8 cellular contexts compared by ENCODE assay signal in the genomic region with DNA sequence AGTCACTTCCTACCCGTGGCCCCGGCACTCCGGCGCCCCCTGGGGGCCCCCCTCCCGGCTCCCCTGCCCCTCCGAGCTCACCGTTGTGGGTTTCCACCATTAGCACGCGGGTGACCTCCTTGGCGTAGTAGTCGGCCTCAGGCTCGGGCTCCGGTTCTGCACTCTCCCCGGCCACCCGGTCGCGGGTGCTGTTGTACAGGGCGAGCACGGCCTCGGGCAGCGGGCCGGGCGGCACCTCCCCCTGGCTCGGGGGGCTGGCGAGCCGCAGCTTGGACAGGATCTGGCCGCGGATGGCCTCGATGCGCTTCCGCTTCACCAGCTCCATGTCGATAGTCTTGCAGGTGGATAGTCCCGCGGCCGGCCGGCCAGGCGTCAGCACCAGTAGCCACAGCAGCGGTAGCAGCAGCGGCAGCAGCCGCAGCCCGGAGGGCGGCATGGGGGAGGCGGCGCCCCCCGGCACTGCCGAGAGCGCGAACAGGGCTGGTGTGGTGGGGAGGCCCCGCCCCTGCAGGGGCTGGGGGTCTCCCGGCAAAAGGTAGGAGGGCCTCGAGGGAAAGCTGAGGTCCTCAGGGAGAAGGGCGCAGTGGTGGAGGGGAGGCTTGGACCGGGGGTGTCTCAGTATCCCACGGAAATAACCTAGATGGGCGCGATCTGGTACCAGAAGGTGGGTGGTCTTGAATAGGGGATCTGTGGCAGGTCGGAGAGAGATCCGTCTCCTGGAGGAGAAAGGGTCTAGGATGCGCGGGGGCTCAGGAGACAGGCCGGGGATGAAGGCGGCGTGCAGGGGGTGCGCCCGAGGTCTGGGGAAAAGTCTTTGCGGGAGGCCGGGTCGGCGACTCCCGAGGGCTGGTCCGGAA. TPM values are rescaled to one million over a fixed set of nuclear protein-coding genes. Genes with fewer than 3 reads are reported as not detected.
A peak's percentile ranks its signal among the peaks of the same experiment; 100 is the strongest.
DNase-seq lines count a peak whose midpoint lies in the region; ATAC-seq and TF ChIP-seq lines count a peak whose summit lies in the region.

No MANE protein-coding gene starts in this region.

- H3K4me1 Mint-ChIP-seq in activated naive CD4-positive, alpha-beta T cell treated with anti-CD3 and anti-CD28 coated beads for 36 hours (ENCODE audit: low read depth), result peaks cover 56% of the 10 kb centered on the region

- peak overlapping the region; percentile 97 for H3K27ac Mint-ChIP-seq in activated naive CD4-positive, alpha-beta T cell treated with anti-CD3 and anti-CD28 coated beads for 36 hours

- H3K4me1 ChIP-seq in SJSA1 (replicated peaks) (peaks cover 15% of the 10 kb centered on the region), heart right ventricle (peaks cover 0 to 69% (median 43%) of the 10 kb centered on the region in 9 donors), rectal smooth muscle tissue (ENCODE audit: control insufficient read depth, insufficient read depth, low read length) (peaks cover 5% of the 10 kb centered on the region), vagina (peaks cover 35% of the 10 kb centered on the region)

- H3K4me3 ChIP-seq in BJ (ENCODE audit: low read depth, low read length) (peak overlapping the region; percentile 96), SJSA1 (peak overlapping the region; percentile 66), heart right ventricle (peak overlapping the region; percentile 63 to 98 (median 79)), rectal smooth muscle tissue (ENCODE audit: low read length) (peak overlapping the region; percentile 97), vagina (peak overlapping the region; percentile 61 to 80)

- peak overlapping the region; percentile 91 for H3K4me3 Mint-ChIP-seq in activated naive CD4-positive, alpha-beta T cell treated with anti-CD3 and anti-CD28 coated beads for 36 hours

- TF ChIP-seq POLR2A in vagina (IDR thresholded peaks at IDR 0.05), result no peak

- CTCF ChIA-PET in BJ (lab: Yijun Ruan, JAX), result interaction anchor here (0.5 to 6.4 kb wide), 20 partner anchors 11 to 149 kb away, joined by 3 to 69 read pairs (median 4); partner anchors contain the start of genes AXL, B3GNT8, B9D2 and CCDC97
- CTCF ChIA-PET in activated naive CD4-positive, alpha-beta T cell treated with anti-CD3 and anti-CD28 coated beads for 36 hours (lab: Charles Lee), result interaction anchor here (0.9 to 3.4 kb wide), 5 partner anchors 12 to 89 kb away, joined by 3 to 14 read pairs (median 3); partner anchors contain the start of genes B9D2 and DMAC2

- peaks cover 2% of the 10 kb centered on the region for H3K36me3 ChIP-seq in BJ (ENCODE audit: control insufficient read depth, insufficient read depth, low read length)
- peaks cover 36% of the 10 kb centered on the region for H3K36me3 ChIP-seq in SJSA1
- peaks cover 0 to 12% (median 0%) of the 10 kb centered on the region in 9 donors for H3K36me3 ChIP-seq in heart right ventricle
- peaks cover 5% of the 10 kb centered on the region for H3K36me3 ChIP-seq in rectal smooth muscle tissue (ENCODE audit: control insufficient read depth, insufficient read depth, low read length)
- peaks cover 0 to 4% of the 10 kb centered on the region in 2 donors for H3K36me3 ChIP-seq in vagina

- DNase-seq in BJ (ENCODE audit: low read depth), result no peak
- DNase-seq in HCEC 1CT, result peak; percentile 58
- DNase-seq in SJSA1 (ENCODE audit: low read depth in 1 of 2, low spot score in 2 of 2), result peak; percentile 67 to 72
- DNase-seq in activated naive CD4-positive, alpha-beta T cell treated with anti-CD3 and anti-CD28 coated beads for 36 hours, result peak; percentile 81
- DNase-seq in heart right ventricle, result peak; percentile 63 to 74
- DNase-seq in vagina (ENCODE audit: extremely low spot score in 2 of 2), result no peak
- no peak for DNase-seq in Kasumi-1 (lab: John Stamatoyannopoulos, UW)

- TF ChIP-seq CTCF in BJ (IDR thresholded peaks at IDR 0.05; ENCODE audit: insufficient read depth, low read depth, low read length), result peak; percentile 81
- TF ChIP-seq CTCF in heart right ventricle (IDR thresholded peaks at IDR 0.05), result peak in 8 of 9 donors; percentile 33 to 76 (median 58)
- peak in 2 of 3 experiments; percentile 31 to 44 for TF ChIP-seq CTCF in vagina (IDR thresholded peaks at IDR 0.05)

- H3K27me3 Mint-ChIP-seq in activated naive CD4-positive, alpha-beta T cell treated with anti-CD3 and anti-CD28 coated beads for 36 hours (ENCODE audit: low read depth), result no peaks in the 10 kb centered on the region

- ATAC-seq in heart right ventricle, result peak; percentile 9 to 46 (median 36)

- intact Hi-C loops in activated naive CD4-positive, alpha-beta T cell treated with anti-CD3 and anti-CD28 coated beads for 36 hours (cut with micrococcal nuclease), result loop anchor here (1.0 to 10.0 kb wide), 9 partner anchors 10 to 738 kb away; partner anchors contain the start of genes ARHGEF1, BCKDHA, COQ8B and DMAC2
- intact Hi-C loops in heart right ventricle (cut with DNase I), result loop anchor here in 9 of 10 donors (1.0 to 10.0 kb wide), 8 partner anchors 26 to 146 kb away; partner anchors contain the start of genes CCDC97 (in 6 of the 9), DMAC2 (in 1 of the 9), ERICH4 (in 1 of the 9) and HNRNPUL1 (in 1 of the 9)
- intact Hi-C loops in vagina (cut with DNase I), result loop anchor here (5.0 kb wide), 1 partner anchor 36 kb away; no protein-coding TSS in a partner anchor

- POLR2A ChIA-PET in BJ (lab: Charles Lee), result interaction anchor here (0.6 to 0.9 kb wide), 4 partner anchors 11 to 74 kb away, joined by 5 to 17 read pairs (median 10); partner anchors contain the start of genes B3GNT8 and B9D2

- H3K36me3 Mint-ChIP-seq in activated naive CD4-positive, alpha-beta T cell treated with anti-CD3 and anti-CD28 coated beads for 36 hours (ENCODE audit: low read depth), result peaks cover 32% of the 10 kb centered on the region

- H3K9me3 ChIP-seq in SJSA1 (replicated peaks), result no peaks in the 10 kb centered on the region
- H3K9me3 ChIP-seq in heart right ventricle, result no peaks in the 10 kb centered on the region
- H3K9me3 ChIP-seq in vagina, result no peaks in the 10 kb centered on the region

- peak overlapping the region; percentile 66 for H3K27ac ChIP-seq in SJSA1
- peak overlapping the region; percentile 81 to 98 (median 92) for H3K27ac ChIP-seq in heart right ventricle
- peak overlapping the region; percentile 76 for H3K27ac ChIP-seq in rectal smooth muscle tissue (ENCODE audit: low read depth, low read length)
- peak overlapping the region; percentile 95 for H3K27ac ChIP-seq in vagina

- peak overlapping the region; percentile 40 for H3K9ac ChIP-seq in rectal smooth muscle tissue (ENCODE audit: low read length)

- H3K27me3 ChIP-seq in BJ (ENCODE audit: control insufficient read depth, insufficient read depth, low read length) (no peaks in the 10 kb centered on the region), SJSA1 (replicated peaks) (no peaks in the 10 kb centered on the region), heart right ventricle (peaks cover 0 to 5% (median 0%) of the 10 kb centered on the region in 7 donors), rectal smooth muscle tissue (ENCODE audit: control insufficient read depth, insufficient read depth, low read length) (peaks cover 4% of the 10 kb centered on the region), vagina (no peaks in the 10 kb centered on the region)

- H3K9me3 Mint-ChIP-seq in activated naive CD4-positive, alpha-beta T cell treated with anti-CD3 and anti-CD28 coated beads for 36 hours, result peaks cover 2% of the 10 kb centered on the region

- WGBS in heart right ventricle, 2 donors, result 0 to 1% methylated on average over 70 to 71 of the region's 71 CpGs

RNA-seq across cellular contexts. Expression of gene TGFB1, which starts 0.9 kb away (rescaled TPM):
- polyA plus RNA-seq in BJ (2011; rRNA removed), result 7.3 and 11.2 TPM in 2 replicates
- polyA minus RNA-seq in BJ (2011; rRNA and poly(A)+ RNA removed), result 24.6 and 35.6 TPM in 2 replicates
- 16.4 and 17.4 TPM in 2 replicates for total RNA-seq in SJSA1 (2014; rRNA removed; shearing (Covaris generic))
- total RNA-seq in activated naive CD4-positive, alpha-beta T cell treated with anti-CD3 and anti-CD28 coated beads for 36 hours, result 10 to 100 TPM; 94.4 to 95.6 TPM
- total RNA-seq in heart right ventricle, result 10 to 100 TPM in 8 of 10 donors, 1 to 10 TPM in 2; 9.7 to 44.9 (median 13.2) TPM
- polyA plus RNA-seq in heart right ventricle, result 10 to 100 TPM; 14.0 to 19.9 TPM
- total RNA-seq in vagina, result 53.3 TPM

RNA-seq across cellular contexts. Expression of gene B9D2, which starts 11.1 kb away (rescaled TPM):
- polyA plus RNA-seq in BJ (2011; rRNA removed) (6.6 and 10.9 TPM in 2 replicates), heart right ventricle (10 to 100 TPM in 1 of 2 donors, 1 to 10 TPM in 1; 2.5 to 12.6 TPM)
- polyA minus RNA-seq in BJ (2011; rRNA and poly(A)+ RNA removed), result 2.1 and 2.5 TPM in 2 replicates
- 3.3 and 10.7 TPM in 2 replicates for total RNA-seq in SJSA1 (2014; rRNA removed; shearing (Covaris generic))
- total RNA-seq in activated naive CD4-positive, alpha-beta T cell treated with anti-CD3 and anti-CD28 coated beads for 36 hours, result 1 to 10 TPM; 3.5 to 4.1 TPM
- total RNA-seq in heart right ventricle (1 to 10 TPM in 9 of 10 donors, under 1 TPM in 1; 1.00 to 5.8 (median 2.3) TPM), vagina (not detected)

RNA-seq across cellular contexts. Expression of gene TMEM91, which starts 23.5 kb away (rescaled TPM):
- polyA plus RNA-seq in BJ (2011; rRNA removed), result 3.2 and 5.1 TPM in 2 replicates
- 4.6 and 7.7 TPM in 2 replicates for polyA minus RNA-seq in BJ (2011; rRNA and poly(A)+ RNA removed)
- total RNA-seq in SJSA1 (2014; rRNA removed; shearing (Covaris generic)), result 0.44 and 2.5 TPM in 2 replicates
- total RNA-seq in activated naive CD4-positive, alpha-beta T cell treated with anti-CD3 and anti-CD28 coated beads for 36 hours, result 1 to 10 TPM; 5.6 to 5.7 TPM
- total RNA-seq in heart right ventricle, result 1 to 10 TPM; 1.2 to 4.7 (median 2.0) TPM
- polyA plus RNA-seq in heart right ventricle, result 10 to 100 TPM in 1 of 2 donors, 1 to 10 TPM in 1; 3.8 to 11.3 TPM
- total RNA-seq in vagina, result 34.4 TPM

RNA-seq across cellular contexts. Expression of gene CCDC97, which starts 42.9 kb away (rescaled TPM):
- polyA plus RNA-seq in BJ (2011; rRNA removed) (7.2 and 10.3 TPM in 2 replicates), heart right ventricle (10 to 100 TPM; 11.3 to 11.5 TPM)
- 8.2 and 11.0 TPM in 2 replicates for polyA minus RNA-seq in BJ (2011; rRNA and poly(A)+ RNA removed)
- 6.0 and 10.7 TPM in 2 replicates for total RNA-seq in SJSA1 (2014; rRNA removed; shearing (Covaris generic))
- total RNA-seq in activated naive CD4-positive, alpha-beta T cell treated with anti-CD3 and anti-CD28 coated beads for 36 hours, result 10 to 100 TPM; 14.9 to 15.8 TPM
- total RNA-seq in heart right ventricle (10 to 100 TPM; 12.6 to 19.2 (median 16.4) TPM), vagina (16.9 TPM)

RNA-seq across cellular contexts. Expression of gene EXOSC5, which starts 44.3 kb away (rescaled TPM):
- polyA plus RNA-seq in BJ (2011; rRNA removed) (16.5 and 24.7 TPM in 2 replicates), heart right ventricle (10 to 100 TPM; 17.1 to 43.8 TPM)
- 4.5 and 5.9 TPM in 2 replicates for polyA minus RNA-seq in BJ (2011; rRNA and poly(A)+ RNA removed)
- total RNA-seq in SJSA1 (2014; rRNA removed; shearing (Covaris generic)), result 24.4 and 33.6 TPM in 2 replicates
- 10 to 100 TPM; 47.5 to 51.7 TPM for total RNA-seq in activated naive CD4-positive, alpha-beta T cell treated with anti-CD3 and anti-CD28 coated beads for 36 hours
- total RNA-seq in heart right ventricle (10 to 100 TPM; 10.6 to 17.8 (median 13.6) TPM), vagina (15.2 TPM)

Comparison
In these comparisons a context has a peak if more than half of its experiments do, and no peak if none do; other contexts are left out.
1. DNase-seq: peak in HCEC 1CT (single experiment), SJSA1 (2 of 2), activated naive CD4-positive, alpha-beta T cell treated with anti-CD3 and anti-CD28 coated beads for 36 hours (single experiment) and heart right ventricle (2 of 2); none in BJ (single experiment), vagina (0 of 2) and Kasumi-1 (0 of 2).
2. Peak in every context shown above with its lines, with median percentiles within 50 percentile points of each other: H3K4me3 ChIP-seq, CTCF ChIP-seq and H3K27ac ChIP-seq.